In genomic region chr22:28802595-28803087, GRCh38 we compare ENCODE assay signal across 8 cellular contexts. TPM values are rescaled to one million over a fixed set of nuclear protein-coding genes. Genes with fewer than 3 reads are reported as not detected.
A peak's percentile ranks its signal among the peaks of the same experiment; 100 is the strongest.
DNase-seq lines count a peak whose midpoint lies in the region; ATAC-seq and TF ChIP-seq lines count a peak whose summit lies in the region.

No MANE protein-coding gene starts in this region.

- peaks cover 24% of the 10 kb centered on the region for H3K4me1 ChIP-seq in CD8-positive, alpha-beta T cell (ENCODE audit: insufficient read depth, low read length)
- peaks cover 25% of the 10 kb centered on the region for H3K4me1 ChIP-seq in adipocyte (ENCODE audit: control insufficient read depth, insufficient read depth, low read length)

- no peak for TF ChIP-seq CTCF in CD8-positive, alpha-beta T cell (IDR thresholded peaks at IDR 0.05)
- TF ChIP-seq CTCF in natural killer cell (IDR thresholded peaks at IDR 0.05) (peak; percentile 25), lower leg skin (IDR thresholded peaks at IDR 0.05) (no peak)

- peak overlapping the region; percentile 85 for H3K27ac Mint-ChIP-seq in CD8-positive, alpha-beta T cell
- peak overlapping the region in 2 of 3 donors; percentile 81 to 91 for H3K27ac Mint-ChIP-seq in IgD-negative memory B cell
- H3K27ac Mint-ChIP-seq in natural killer cell: peak overlapping the region; percentile 92 to 96

- H3K4me3 ChIP-seq in CD8-positive, alpha-beta T cell (ENCODE audit: low read depth, low read length): peak overlapping the region; percentile 47
- H3K4me3 ChIP-seq in adipocyte (ENCODE audit: low read length): peak overlapping the region; percentile 96
- H3K4me3 ChIP-seq in lower leg skin (ENCODE audit: low read depth, poor library complexity, severe bottlenecking): no peak overlapping the region

- peaks cover 40% of the 10 kb centered on the region for H3K4me1 Mint-ChIP-seq in CD8-positive, alpha-beta T cell (ENCODE audit: low read depth)
- H3K4me1 Mint-ChIP-seq in IgD-negative memory B cell: peaks cover 24 to 33% (median 28%) of the 10 kb centered on the region in 3 donors
- peaks cover 35 to 39% of the 10 kb centered on the region in 2 donors for H3K4me1 Mint-ChIP-seq in natural killer cell

- peaks cover 36% of the 10 kb centered on the region for H3K36me3 Mint-ChIP-seq in CD8-positive, alpha-beta T cell
- H3K36me3 Mint-ChIP-seq in IgD-negative memory B cell (peaks cover 1% of the 10 kb centered on the region), natural killer cell (peaks cover 9% of the 10 kb centered on the region)

- no peaks in the 10 kb centered on the region for H3K36me3 ChIP-seq in CD8-positive, alpha-beta T cell (ENCODE audit: insufficient read depth, low read length)
- peaks cover 6% of the 10 kb centered on the region for H3K36me3 ChIP-seq in adipocyte (ENCODE audit: control insufficient read depth, insufficient read depth, low read length, severe bottlenecking)

- WGBS in lower leg skin, 2 donors: 68 to 70% methylated on average over 7 of the region's 7 CpGs

- no peaks in the 10 kb centered on the region for H3K9me3 Mint-ChIP-seq in CD8-positive, alpha-beta T cell
- H3K9me3 Mint-ChIP-seq in IgD-negative memory B cell (no peaks in the 10 kb centered on the region), natural killer cell (no peaks in the 10 kb centered on the region)

- no peaks in the 10 kb centered on the region for H3K27me3 ChIP-seq in CD8-positive, alpha-beta T cell (ENCODE audit: insufficient read depth, low read length)
- no peaks in the 10 kb centered on the region for H3K27me3 ChIP-seq in adipocyte (replicated peaks; ENCODE audit: control insufficient read depth, insufficient read depth, low read length)

- CTCF ChIA-PET in CD8-positive, alpha-beta T cell (lab: Charles Lee): interaction anchor here (0.7 to 8.3 kb wide), 5 partner anchors 10 to 202 kb away, joined by 3 to 74 read pairs (median 6); no protein-coding TSS in a partner anchor

- peak overlapping the region; percentile 81 for H3K4me3 Mint-ChIP-seq in CD8-positive, alpha-beta T cell
- H3K4me3 Mint-ChIP-seq in IgD-negative memory B cell (peak overlapping the region; percentile 76 to 100 (median 92)), natural killer cell (peak overlapping the region; percentile 91)

- in situ Hi-C loops in ACHN (cut with HindIII; ENCODE audit: low pct_ligation_motif_present, low pct_unique_long_range_greater_than_20kb, low sequenced_read_pairs): no loop called here

- no peak for DNase-seq in CD8-positive, alpha-beta T cell
- DNase-seq in adipocyte (ENCODE audit: low read depth) (no peak), natural killer cell (no peak), ACHN (no peak), lower leg skin (ENCODE audit: low spot score in 2 of 2) (no peak)
- no peak for DNase-seq in NK-92 treated with Interleukin-12 subunit alpha and Interleukin-12 subunit beta, amount 100 ng/mL, for 24 hours (lab: John Stamatoyannopoulos, UW)

- H3K9me3 ChIP-seq in CD8-positive, alpha-beta T cell (ENCODE audit: low read length): no peaks in the 10 kb centered on the region
- no peaks in the 10 kb centered on the region for H3K9me3 ChIP-seq in adipocyte (ENCODE audit: control insufficient read depth, low read length)

- no peak overlapping the region for H3K9ac ChIP-seq in adipocyte (ENCODE audit: low read length)

- no peaks in the 10 kb centered on the region for H3K27me3 Mint-ChIP-seq in CD8-positive, alpha-beta T cell (ENCODE audit: low read depth)
- H3K27me3 Mint-ChIP-seq in IgD-negative memory B cell (no peaks in the 10 kb centered on the region), natural killer cell (ENCODE audit: low read depth in 2 of 2) (no peaks in the 10 kb centered on the region)

- no peak overlapping the region for H3K27ac ChIP-seq in CD8-positive, alpha-beta T cell (ENCODE audit: low read depth, low read length)

- no peak for ATAC-seq in CD8-positive, alpha-beta T cell
- ATAC-seq in natural killer cell (no peak), GM21619 (IDR thresholded peaks at IDR 0.05; ENCODE audit: unreplicated experiment) (no peak)

- POLR2A ChIA-PET in CD8-positive, alpha-beta T cell (lab: Charles Lee): interaction anchor here (1.3 to 3.9 kb wide), 2 partner anchors 9 to 18 kb away, joined by 5 to 38 read pairs; no protein-coding TSS in a partner anchor

- no peak for TF ChIP-seq POLR2A in lower leg skin (IDR thresholded peaks at IDR 0.05)

- intact Hi-C loops in CD8-positive, alpha-beta T cell (cut with DNase I, micrococcal nuclease): loop anchor here (2.0 to 10.0 kb wide), 4 partner anchors 26 to 888 kb away; partner anchors contain the start of genes PITPNB (in 2 of the 2), EWSR1 (in 1 of the 2), RHBDD3 (in 1 of the 2) and ZNRF3 (in 1 of the 2)
- intact Hi-C loops in natural killer cell (cut with micrococcal nuclease): no loop called here
- intact Hi-C loops in lower leg skin (cut with DNase I; ENCODE audit: low total_unique reads): no loop called here

RNA-seq across cellular contexts. Expression of gene XBP1, which starts 2.3 kb away (rescaled TPM):
- total RNA-seq in CD8-positive, alpha-beta T cell: 100 to 1,000 TPM; 207 to 212 TPM
- polyA plus RNA-seq in IgD-negative memory B cell: 147 TPM
- total RNA-seq in natural killer cell: 100 to 1,000 TPM; 221 to 240 (median 224) TPM
- 100 to 1,000 TPM; 128 to 256 (median 191) TPM for total RNA-seq in lower leg skin

RNA-seq across cellular contexts. Expression of gene CCDC117, which starts 30.1 kb away (rescaled TPM):
- total RNA-seq in CD8-positive, alpha-beta T cell: 10 to 100 TPM; 13.7 to 15.4 TPM
- polyA plus RNA-seq in IgD-negative memory B cell: 12.0 TPM
- total RNA-seq in natural killer cell (10 to 100 TPM; 26.3 to 26.9 (median 26.6) TPM), lower leg skin (10 to 100 TPM; 15.1 to 20.8 (median 16.7) TPM)

Comparison
In these comparisons a context has a peak if more than half of its experiments do, and no peak if none do; other contexts are left out.
1. intact Hi-C loops: an anchor here in CD8-positive, alpha-beta T cell (2.0 to 10.0 kb wide); none called in natural killer cell and lower leg skin.